18 cellular contexts compared by ENCODE assay signal in genomic region chr10:98422182-98422581, GRCh38. TPM values are rescaled to one million over a fixed set of nuclear protein-coding genes. Genes with fewer than 3 reads are reported as not detected.
DNase-seq lines count a peak whose midpoint lies in the region; ATAC-seq, FAIRE-seq and TF ChIP-seq lines count a peak whose summit lies in the region.
"Had no signal": no experiment of that assay in that cellular context is flagged by ENCODE, and none has a peak within 500 bp of the region (broad histone marks: within the 10 kb centered on the region; RNA-seq: fewer than 3 reads in every experiment).

No MANE protein-coding gene starts in this region.

- H3K27me3 ChIP-seq in HepG2 (ENCODE audit: control insufficient read depth in 1 of 2, insufficient read depth in 2 of 2, low read length in 2 of 2), result no peaks in the 10 kb centered on the region
- H3K27me3 ChIP-seq in right lobe of liver, result no peaks in the 10 kb centered on the region
- H3K27me3 ChIP-seq: BLaER1 treated with 17β-estradiol and CSF1 and Interleukin-3, amounts not matched to agents 10 nM and 100 nM had no signal

- intact Hi-C loops in HepG2 (cut with micrococcal nuclease; ENCODE audit: unreplicated experiment) (no loop called here), right lobe of liver (cut with DNase I) (no loop called here)

- no peak overlapping the region for H3K27ac ChIP-seq in HepG2 (ENCODE audit: extremely low read length, insufficient read depth, low read length)
- no peak overlapping the region for H3K27ac ChIP-seq in right lobe of liver
- H3K27ac ChIP-seq: BLaER1 treated with 17β-estradiol and CSF1 and Interleukin-3, amounts not matched to agents 10 nM and 100 nM had no signal

- H3K27ac Mint-ChIP-seq in osteocyte (ENCODE audit: unreplicated experiment), result no peak overlapping the region
- H3K27ac Mint-ChIP-seq: CD4-positive, CD25-positive, alpha-beta regulatory T cell; GM23338; IgD-negative memory B cell had no signal

- H3K4me1 ChIP-seq in HepG2 (ENCODE audit: insufficient read depth, low read length) (peaks cover 10% of the 10 kb centered on the region), right lobe of liver (peaks cover 0 to 32% (median 14%) of the 10 kb centered on the region in 4 donors)
- H3K4me1 ChIP-seq: HAP-1 had no signal

- BruUV-seq in HepG2 (replicated peaks; lab: Mats Ljungman, UMichigan), result no TSS peak

- H3K36me3 ChIP-seq in HepG2 (replicated peaks in 1 of 2; ENCODE audit: control insufficient read depth in 1 of 2, insufficient read depth in 2 of 2, low read length in 2 of 2), result peaks cover 5 to 8% of the 10 kb centered on the region in 2 experiments; a peak in 3 of 5 replicates
- H3K36me3 ChIP-seq in right lobe of liver, result peaks cover 0 to 5% (median 2%) of the 10 kb centered on the region in 4 donors

- H3K4me3 ChIP-seq in HepG2 (replicated peaks in 1 of 3; ENCODE audit: insufficient read depth in 1 of 3, low read depth in 2 of 3, low read length in 3 of 3), result no peak overlapping the region
- no peak overlapping the region for H3K4me3 ChIP-seq in right lobe of liver
- H3K4me3 ChIP-seq: BLaER1 treated with 17β-estradiol and CSF1 and Interleukin-3, amounts not matched to agents 10 nM and 100 nM; GM23338; HAP-1 had no signal

- CTCF ChIA-PET in HepG2 (lab: Yijun Ruan, JAX; ENCODE audit: low intra/inter-chr PET ratio, low total read pairs), result no interaction called here

- in situ Hi-C loops in HepG2 (cut with HindIII; ENCODE audit: extremely low pct_ligation_motif_present, low pct_unique_long_range_greater_than_20kb), result no loop called here

- no peaks in the 10 kb centered on the region for H3K79me2 ChIP-seq in HepG2 (ENCODE audit: insufficient read depth, low read length)

- H3K9ac ChIP-seq in HepG2 (ENCODE audit: insufficient read depth, low read depth, low read length), result no peak overlapping the region
- H3K9ac ChIP-seq: BLaER1 treated with 17β-estradiol and CSF1 and Interleukin-3, amounts not matched to agents 10 nM and 100 nM had no signal

- FAIRE-seq in HepG2 (lab: Jason Lieb, UNC), result no peak
- FAIRE-seq: G401.6, GM12891 had no signal

- H4K20me1 ChIP-seq in HepG2 (ENCODE audit: insufficient read depth, low read length), result 0 out of 2 replicates have a peak, but pooled peaks cover 2% of the 10 kb centered on the region

- ATAC-seq in HepG2 (no peak), right lobe of liver (no peak)
- ATAC-seq: GM23338 had no signal

- TF ChIP-seq RAD21 in HepG2 (CRISPR knock-in tag; IDR thresholded peaks at IDR 0.05), result no peak

- no peaks in the 10 kb centered on the region for H3K9me3 ChIP-seq in HepG2 (ENCODE audit: low read length)
- no peaks in the 10 kb centered on the region for H3K9me3 ChIP-seq in right lobe of liver
- H3K9me3 ChIP-seq: BLaER1 treated with 17β-estradiol and CSF1 and Interleukin-3, amounts not matched to agents 10 nM and 100 nM; HAP-1 had no signal

- H3K36me3 Mint-ChIP-seq in osteocyte (ENCODE audit: unreplicated experiment), result peaks cover 11% of the 10 kb centered on the region
- H3K36me3 Mint-ChIP-seq: IgD-negative memory B cell had no signal

- H3K9me3 Mint-ChIP-seq in osteocyte (ENCODE audit: unreplicated experiment), result no peaks in the 10 kb centered on the region
- H3K9me3 Mint-ChIP-seq: CD4-positive, CD25-positive, alpha-beta regulatory T cell; GM23338; IgD-negative memory B cell had no signal

- no peaks in the 10 kb centered on the region for H3K27me3 Mint-ChIP-seq in osteocyte (ENCODE audit: unreplicated experiment)
- H3K27me3 Mint-ChIP-seq: CD4-positive, CD25-positive, alpha-beta regulatory T cell; IgD-negative memory B cell had no signal

- no peak overlapping the region for H3K4me2 ChIP-seq in HepG2 (ENCODE audit: low read depth, low read length)
- H3K4me2 ChIP-seq: BLaER1 treated with 17β-estradiol and CSF1 and Interleukin-3, amounts not matched to agents 10 nM and 100 nM; GM23338 had no signal

- TF ChIP-seq EP300 in HepG2 (IDR thresholded peaks at IDR 0.05; ENCODE audit: low read depth in 2 of 2, low read length in 2 of 2), result no peak
- no peak for TF ChIP-seq EP300 in HepG2 (CRISPR knock-in tag; IDR thresholded peaks at IDR 0.05; ENCODE audit: borderline replicate concordance)

- DNase-seq in HepG2 (ENCODE audit: low spot score) (no peak), right lobe of liver (no peak), islet precursor cell (peak; percentile 26), osteocyte (ENCODE audit: extremely low spot score, unreplicated experiment) (peak; percentile 46), DMS 273 treated with DMSO at 0.1 percent for 48 hours (lab: John Stamatoyannopoulos, UW) (no peak), activated gamma-delta T cell (lab: John Stamatoyannopoulos, UW) (no peak), erythroblast (lab: John Stamatoyannopoulos, UW) (no peak)
- DNase-seq: ACHN; Calu3; CD4-positive, CD25-positive, alpha-beta regulatory T cell; DMS79 treated with DMSO at 0.1 percent for 48 hours; EL had no signal

- H3K4me1 Mint-ChIP-seq in osteocyte (ENCODE audit: unreplicated experiment), result no peaks in the 10 kb centered on the region
- H3K4me1 Mint-ChIP-seq: CD4-positive, CD25-positive, alpha-beta regulatory T cell; GM23338 had no signal

- WGBS in HepG2 (ENCODE audit: low lambda C conversion rate), result 96% methylated on average over 5 of the region's 10 CpGs
- WGBS in right lobe of liver (ENCODE audit: insufficient coverage, low coverage, low lambda C conversion rate, missing lambda C conversion rate), result 89% methylated on average over 6 of the region's 10 CpGs

- H2AFZ ChIP-seq in HepG2 (ENCODE audit: low read length), result no peak overlapping the region
- H2AFZ ChIP-seq: GM23338 had no signal

- POLR2A ChIA-PET in HepG2 (lab: Yijun Ruan, JAX), result no interaction called here

- no peak overlapping the region for H3K4me3 Mint-ChIP-seq in osteocyte (ENCODE audit: unreplicated experiment)
- H3K4me3 Mint-ChIP-seq: CD4-positive, CD25-positive, alpha-beta regulatory T cell; GM23338; IgD-negative memory B cell had no signal

- TF ChIP-seq CTCF in HepG2 (CRISPR knock-in tag; IDR thresholded peaks at IDR 0.05), result no peak
- no peak for TF ChIP-seq CTCF in right lobe of liver (IDR thresholded peaks at IDR 0.05)
- TF ChIP-seq CTCF in osteocyte (IDR thresholded peaks at IDR 0.05), result no peak

- TF ChIP-seq POLR2A in HepG2 (IDR thresholded peaks at IDR 0.05; ENCODE audit: insufficient read depth in 1 of 2, low read depth in 2 of 2, low read length in 2 of 2), result no peak
- TF ChIP-seq POLR2A in right lobe of liver (IDR thresholded peaks at IDR 0.05), result no peak
- no peak for TF ChIP-seq POLR2A in erythroblast (IDR thresholded peaks at IDR 0.05; ENCODE audit: low read length)

TF ChIP-seq in HepG2, 621 proteins besides CTCF, POLR2A, EP300 and RAD21 (continues in another document):
- TF ChIP-seq MIXL1 (CRISPR knock-in tag; IDR thresholded peaks at IDR 0.05), result no peak

RNA-seq across cellular contexts. Expression of gene PYROXD2, which starts 7.2 kb away (rescaled TPM):
- total RNA-seq in HepG2 (2016; rRNA removed; fragmentation: Illumina TruSeq; extraction: Trizol) (1.8 and 2.0 TPM in 2 replicates), right lobe of liver (10 to 100 TPM in 2 of 6 experiments, 1 to 10 TPM in 4; 3.0 to 25.3 (median 7.1) TPM), osteocyte (4.6 and 4.8 TPM in 2 replicates)
- total RNA-seq in HepG2 (2016; cell fraction: cytosol; rRNA removed; fragmentation: Illumina TruSeq; extraction: Trizol; ENCODE audit: low read depth), result 0.26 and 3.0 TPM in 2 replicates
- 1.2 and 1.3 TPM in 2 replicates for total RNA-seq in HepG2 (2016; cell fraction: insoluble cytoplasmic fraction; rRNA removed; fragmentation: Illumina TruSeq; extraction: Trizol)
- total RNA-seq in HepG2 (2016; cell fraction: membrane; rRNA removed; fragmentation: Illumina TruSeq; extraction: Trizol), result 1.0 and 1.4 TPM in 2 replicates
- 1.6 and 2.0 TPM in 2 replicates for total RNA-seq in HepG2 (2016; cell fraction: nucleus; rRNA removed; fragmentation: Illumina TruSeq; extraction: Trizol)
- 6.2 and 10.7 TPM in 2 replicates for polyA plus RNA-seq in HepG2 (2011; rRNA removed)
- polyA plus RNA-seq in HepG2 (2011; cell fraction: cytosol; rRNA removed), result 1.5 and 6.4 TPM in 2 replicates
- 22.4 and 28.0 TPM in 2 replicates for polyA plus RNA-seq in HepG2 (2011; cell fraction: nucleus; rRNA removed)
- polyA plus RNA-seq in HepG2 (2012), result 2.3 and 3.3 TPM in 2 replicates
- polyA plus RNA-seq in HepG2 (2016; cell fraction: cytosol; fragmentation: Illumina TruSeq; extraction: Trizol; ENCODE audit: low read depth), result 1.6 and 1.7 TPM in 2 replicates
- 0.78 and 1.6 TPM in 2 replicates for polyA plus RNA-seq in HepG2 (2016; cell fraction: insoluble cytoplasmic fraction; fragmentation: Illumina TruSeq; extraction: Trizol; ENCODE audit: low read depth)
- polyA plus RNA-seq in HepG2 (2016; cell fraction: membrane; fragmentation: Illumina TruSeq; extraction: Trizol; ENCODE audit: low read depth), result 1.0 and 2.1 TPM in 2 replicates
- polyA plus RNA-seq in HepG2 (2016; cell fraction: nucleus; fragmentation: Illumina TruSeq; extraction: Trizol; ENCODE audit: insufficient read depth, low read depth), result 1.6 and 2.6 TPM in 2 replicates
- 3.2 and 9.1 TPM in 2 replicates for polyA minus RNA-seq in HepG2 (2011; rRNA and poly(A)+ RNA removed; ENCODE audit: low replicate concordance)
- polyA minus RNA-seq in HepG2 (2011; cell fraction: cytosol; rRNA and poly(A)+ RNA removed), result 0.97 and 2.5 TPM in 2 replicates
- polyA minus RNA-seq in HepG2 (2011; cell fraction: nucleus; rRNA and poly(A)+ RNA removed), result 3.0 and 8.6 TPM in 2 replicates

RNA-seq across cellular contexts. Expression of gene HPS1, which starts 24.6 kb away (rescaled TPM):
- total RNA-seq in HepG2 (2016; rRNA removed; fragmentation: Illumina TruSeq; extraction: Trizol) (20.7 and 25.8 TPM in 2 replicates), right lobe of liver (10 to 100 TPM; 18.2 to 44.5 (median 32.0) TPM), osteocyte (61.9 and 67.1 TPM in 2 replicates)
- total RNA-seq in HepG2 (2016; cell fraction: cytosol; rRNA removed; fragmentation: Illumina TruSeq; extraction: Trizol; ENCODE audit: low read depth), result 50.6 and 58.2 TPM in 2 replicates
- total RNA-seq in HepG2 (2016; cell fraction: insoluble cytoplasmic fraction; rRNA removed; fragmentation: Illumina TruSeq; extraction: Trizol), result 14.1 and 23.6 TPM in 2 replicates
- 56.4 and 66.7 TPM in 2 replicates for total RNA-seq in HepG2 (2016; cell fraction: membrane; rRNA removed; fragmentation: Illumina TruSeq; extraction: Trizol)
- 19.0 and 25.7 TPM in 2 replicates for total RNA-seq in HepG2 (2016; cell fraction: nucleus; rRNA removed; fragmentation: Illumina TruSeq; extraction: Trizol)
- polyA plus RNA-seq in HepG2 (2011; rRNA removed), result 24.6 and 33.7 TPM in 2 replicates
- 18.0 and 21.8 TPM in 2 replicates for polyA plus RNA-seq in HepG2 (2011; cell fraction: cytosol; rRNA removed)
- polyA plus RNA-seq in HepG2 (2011; cell fraction: nucleus; rRNA removed), result 108 and 120 TPM in 2 replicates
- 16.9 and 22.7 TPM in 2 replicates for polyA plus RNA-seq in HepG2 (2012)
- 68.9 and 83.5 TPM in 2 replicates for polyA plus RNA-seq in HepG2 (2016; cell fraction: cytosol; fragmentation: Illumina TruSeq; extraction: Trizol; ENCODE audit: low read depth)
- 19.4 and 23.0 TPM in 2 replicates for polyA plus RNA-seq in HepG2 (2016; cell fraction: insoluble cytoplasmic fraction; fragmentation: Illumina TruSeq; extraction: Trizol; ENCODE audit: low read depth)
- 63.1 and 73.8 TPM in 2 replicates for polyA plus RNA-seq in HepG2 (2016; cell fraction: membrane; fragmentation: Illumina TruSeq; extraction: Trizol; ENCODE audit: low read depth)
- polyA plus RNA-seq in HepG2 (2016; cell fraction: nucleus; fragmentation: Illumina TruSeq; extraction: Trizol; ENCODE audit: insufficient read depth, low read depth), result 43.6 and 45.7 TPM in 2 replicates
- 35.4 and 47.2 TPM in 2 replicates for polyA minus RNA-seq in HepG2 (2011; rRNA and poly(A)+ RNA removed; ENCODE audit: low replicate concordance)
- 12.4 and 14.5 TPM in 2 replicates for polyA minus RNA-seq in HepG2 (2011; cell fraction: cytosol; rRNA and poly(A)+ RNA removed)
- polyA minus RNA-seq in HepG2 (2011; cell fraction: nucleus; rRNA and poly(A)+ RNA removed), result 45.1 and 49.1 TPM in 2 replicates

Comparison
In these comparisons a context has a peak if more than half of its experiments do, and no peak if none do; other contexts are left out.
1. DNase-seq: peak in islet precursor cell (single experiment) and osteocyte (single experiment); none in HepG2 (single experiment), right lobe of liver (0 of 3), DMS 273 treated with DMSO at 0.1 percent for 48 hours (single experiment), activated gamma-delta T cell (single experiment) and erythroblast (0 of 2).